Comparison of ENCODE assay signal across 13 cellular contexts in the genomic region with DNA sequence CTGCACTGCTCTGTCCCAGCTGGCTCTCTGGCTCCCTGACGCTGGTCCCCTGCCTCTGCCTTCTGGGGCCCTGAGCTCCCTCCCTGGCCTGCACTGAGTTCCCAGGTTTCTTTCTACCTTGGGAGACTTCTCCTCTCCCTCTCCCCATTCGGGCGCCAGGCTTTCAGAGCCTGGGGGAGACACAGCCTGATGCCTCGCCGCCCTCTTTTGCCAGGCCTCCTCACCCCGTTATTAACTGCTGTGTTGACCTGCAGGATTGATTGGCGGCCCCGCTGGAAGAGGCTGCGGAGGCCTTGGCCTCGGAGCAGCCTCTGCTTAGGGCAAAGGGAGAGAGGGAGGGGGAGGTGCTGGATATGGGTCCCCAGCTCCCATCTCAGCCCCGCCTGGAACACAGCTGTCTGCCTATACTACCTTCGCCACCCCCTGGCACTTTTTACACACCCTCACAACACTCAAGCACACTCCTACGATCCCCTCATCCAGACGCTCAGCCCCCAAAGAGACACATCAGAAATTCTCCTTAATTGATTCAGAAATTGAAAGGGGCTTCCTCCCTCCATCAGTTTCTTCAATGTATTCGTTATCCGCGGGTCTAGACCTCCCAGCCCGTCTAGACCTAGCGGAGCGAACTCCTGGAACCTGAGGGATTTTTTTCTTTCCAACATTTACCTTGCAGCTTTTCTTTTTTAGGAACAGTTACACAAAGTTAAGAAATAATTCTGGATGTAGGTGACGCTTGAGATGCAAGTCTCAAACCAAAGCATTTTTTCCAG. TPM values are rescaled to one million over a fixed set of nuclear protein-coding genes. Genes with fewer than 3 reads are reported as not detected.
DNase-seq lines count a peak whose midpoint lies in the region; ATAC-seq and TF ChIP-seq lines count a peak whose summit lies in the region.
"Had no signal": no experiment of that assay in that cellular context is flagged by ENCODE, and none has a peak within 500 bp of the region (broad histone marks: within the 10 kb centered on the region; RNA-seq: fewer than 3 reads in every experiment).

No MANE protein-coding gene starts in this region.

- H3K9ac ChIP-seq in BLaER1: no peak overlapping the region

- ATAC-seq in natural killer cell (peak in 1 of 3 donors; percentile 8), GM18858 (IDR thresholded peaks at IDR 0.05; ENCODE audit: unreplicated experiment) (no peak)

- H3K9me3 Mint-ChIP-seq in natural killer cell: no peaks in the 10 kb centered on the region

- TF ChIP-seq CTCF in GM20000 (IDR thresholded peaks at IDR 0.05; ENCODE audit: extremely low read depth, missing control alignments) (no peak), coronary artery (IDR thresholded peaks at IDR 0.05) (no peak), natural killer cell (IDR thresholded peaks at IDR 0.05) (no peak)

- no peaks in the 10 kb centered on the region for H3K9me3 ChIP-seq in BLaER1

- H3K27ac Mint-ChIP-seq in natural killer cell: no peak overlapping the region

- 0 out of 2 replicates have a peak overlapping the region, but pooled peaks have one; percentile 21 for H3K4me2 ChIP-seq in BLaER1

- peak overlapping the region; percentile 43 for H3K4me3 Mint-ChIP-seq in natural killer cell

- H3K36me3 Mint-ChIP-seq in natural killer cell: no peaks in the 10 kb centered on the region

- H3K4me3 ChIP-seq in BLaER1 (no peak overlapping the region), coronary artery (peak overlapping the region; percentile 64)

- H3K4me1 ChIP-seq in BLaER1: 0 out of 2 replicates have a peak, but pooled peaks cover 5% of the 10 kb centered on the region

- peaks cover 9 to 37% of the 10 kb centered on the region in 2 donors for H3K4me1 Mint-ChIP-seq in natural killer cell

- no peaks in the 10 kb centered on the region for H3K36me3 ChIP-seq in BLaER1

- intact Hi-C loops in natural killer cell (cut with micrococcal nuclease): no loop called here

- peaks cover 82% of the 10 kb centered on the region for H4K20me1 ChIP-seq in BLaER1

- DNase-seq in GM20000 (ENCODE audit: low spot score) (peak; percentile 27), coronary artery (ENCODE audit: low spot score) (no peak), natural killer cell (no peak), hepatic stellate cell (ENCODE audit: low spot score) (no peak), NCI-H1436 treated with DMSO at 0.1 percent for 48 hours (lab: John Stamatoyannopoulos, UW) (no peak), DMS79 treated with DMSO at 0.1 percent for 48 hours (lab: John Stamatoyannopoulos, UW) (no peak)
- DNase-seq: DMS 273 treated with DMSO at 0.1 percent for 48 hours, HCEC 1CT, NCI-H1417 treated with DMSO at 0.1 percent for 48 hours, Right ventricle myocardium superior had no signal

- peaks cover 100% of the 10 kb centered on the region for H3K27me3 ChIP-seq in BLaER1

- H3K27ac ChIP-seq in BLaER1 (no peak overlapping the region), coronary artery (no peak overlapping the region)

- peaks cover 63 to 76% of the 10 kb centered on the region in 2 donors for H3K27me3 Mint-ChIP-seq in natural killer cell (ENCODE audit: low read depth in 2 of 2)

RNA-seq across cellular contexts. Expression of a gene that starts 7.1 kb away (rescaled TPM):
- total RNA-seq in natural killer cell: not detected
- total RNA-seq: liver, Right ventricle myocardium superior had no signal
